8 cellular contexts compared by ENCODE assay signal in the genomic region with DNA sequence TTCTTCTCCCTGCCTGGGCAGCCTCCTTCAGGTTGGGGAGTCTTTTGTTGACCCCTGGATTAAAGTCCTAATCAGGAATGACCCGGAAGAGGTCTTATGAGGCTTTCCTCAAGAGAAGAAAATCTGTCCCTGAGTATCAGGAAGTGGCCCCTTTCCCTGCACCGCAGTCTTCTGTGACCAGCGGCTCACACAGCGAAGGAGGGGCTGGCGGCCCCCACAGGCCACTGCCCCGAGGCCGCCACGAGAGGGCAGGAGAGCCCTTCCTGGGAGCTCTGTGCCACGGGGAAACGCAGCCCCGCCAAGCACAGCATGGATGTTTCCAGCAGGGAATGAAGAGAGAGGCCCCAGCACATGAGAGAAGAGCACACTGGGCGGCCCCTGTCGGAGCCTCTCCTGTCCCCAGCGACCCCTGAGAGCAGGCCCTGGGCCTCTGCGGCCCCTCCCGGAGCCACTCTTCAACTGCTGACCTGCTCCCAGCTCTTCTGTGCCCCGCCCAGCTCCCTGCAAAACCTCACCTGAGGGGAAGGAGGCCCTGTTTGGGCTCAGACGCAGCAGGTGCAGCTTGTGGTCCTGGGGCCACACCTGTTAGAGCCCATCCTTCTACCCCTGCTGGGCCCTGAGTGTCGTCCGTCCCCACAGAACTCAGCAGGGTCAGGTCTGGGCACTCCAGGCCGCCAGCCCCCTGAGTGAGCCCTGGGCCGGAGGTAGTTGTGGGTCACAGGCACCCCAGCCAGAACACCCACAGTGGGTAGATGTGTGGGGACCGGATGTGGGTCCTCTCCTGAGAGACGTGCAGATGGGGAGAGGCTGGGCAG. TPM values are rescaled to one million over a fixed set of nuclear protein-coding genes. Genes with fewer than 3 reads are reported as not detected.
DNase-seq lines count a peak whose midpoint lies in the region; ATAC-seq and TF ChIP-seq lines count a peak whose summit lies in the region.

No MANE protein-coding gene starts in this region.

- intact Hi-C loops in Right ventricle myocardium inferior (cut with DNase I) (loop anchor here (1.0 to 5.0 kb wide), 2 partner anchors 147 to 305 kb away; no protein-coding TSS in a partner anchor), posterior cingulate gyrus (cut with DNase I) (loop anchor here (1.0 to 5.0 kb wide), 4 partner anchors 147 to 528 kb away; no protein-coding TSS in a partner anchor)

- no peaks in the 10 kb centered on the region for H3K36me3 Mint-ChIP-seq in activated naive CD8-positive, alpha-beta T cell treated with anti-CD3 and anti-CD28 coated beads, Interleukin-2, amount 10 ng/mL, durations not matched to agents 7 days and 5 days
- H3K36me3 Mint-ChIP-seq in type B pancreatic cell = peaks cover 17% of the 10 kb centered on the region

- TF ChIP-seq CTCF in GM12865 (IDR thresholded peaks at IDR 0.05; ENCODE audit: insufficient read depth, low read depth, low read length, missing control alignments) = peak; percentile 87
- peak; percentile 99 for TF ChIP-seq CTCF in type B pancreatic cell (conservative IDR thresholded peaks at IDR 0.05)

- POLR2A ChIA-PET in activated naive CD8-positive, alpha-beta T cell treated with anti-CD3 and anti-CD28 coated beads, Interleukin-2, amount 10 ng/mL, durations not matched to agents 7 days and 5 days (lab: Charles Lee) = interaction anchor here (0.8 to 1.1 kb wide), 3 partner anchors 17 to 152 kb away, joined by 3 read pairs; no protein-coding TSS in a partner anchor

- H3K4me3 Mint-ChIP-seq in activated naive CD8-positive, alpha-beta T cell treated with anti-CD3 and anti-CD28 coated beads, Interleukin-2, amount 10 ng/mL, durations not matched to agents 7 days and 5 days = peak overlapping the region; percentile 52
- H3K4me3 Mint-ChIP-seq in type B pancreatic cell = peak overlapping the region; percentile 72

- ATAC-seq in activated naive CD8-positive, alpha-beta T cell treated with anti-CD3 and anti-CD28 coated beads, Interleukin-2, amount 10 ng/mL, durations not matched to agents 7 days and 5 days (ENCODE audit: low read depth) = peak; percentile 68
- ATAC-seq in Right ventricle myocardium inferior = peak; percentile 76
- ATAC-seq in GM21786 (IDR thresholded peaks at IDR 0.05; ENCODE audit: unreplicated experiment) = no peak

- DNase-seq in GM12865 (ENCODE audit: low read depth) (peak; percentile 76), NCI-H1092 treated with DMSO at 0.1 percent for 48 hours (lab: John Stamatoyannopoulos, UW) (peak; percentile 85), SW480 (ENCODE audit: low spot score) (peak; percentile 80), Right ventricle myocardium inferior (ENCODE audit: missing footprints) (peak; percentile 92), posterior cingulate gyrus (peak; percentile 66 to 98 (median 87)), type B pancreatic cell (ENCODE audit: extremely low spot score, unreplicated experiment) (peak; percentile 92)
- DNase-seq in activated naive CD8-positive, alpha-beta T cell treated with anti-CD3 and anti-CD28 coated beads, Interleukin-2, amount 10 ng/mL, durations not matched to agents 7 days and 5 days = peak; percentile 83

- H3K27me3 Mint-ChIP-seq in activated naive CD8-positive, alpha-beta T cell treated with anti-CD3 and anti-CD28 coated beads, Interleukin-2, amount 10 ng/mL, durations not matched to agents 7 days and 5 days = peaks cover 2% of the 10 kb centered on the region
- no peaks in the 10 kb centered on the region for H3K27me3 Mint-ChIP-seq in type B pancreatic cell

- no peak overlapping the region for H3K4me3 ChIP-seq in GM12865 (ENCODE audit: low read depth, low read length)

- peaks cover 13% of the 10 kb centered on the region for H3K4me1 Mint-ChIP-seq in activated naive CD8-positive, alpha-beta T cell treated with anti-CD3 and anti-CD28 coated beads, Interleukin-2, amount 10 ng/mL, durations not matched to agents 7 days and 5 days
- peaks cover 56% of the 10 kb centered on the region for H3K4me1 Mint-ChIP-seq in type B pancreatic cell (ENCODE audit: unreplicated experiment)

- H3K27ac Mint-ChIP-seq in activated naive CD8-positive, alpha-beta T cell treated with anti-CD3 and anti-CD28 coated beads, Interleukin-2, amount 10 ng/mL, durations not matched to agents 7 days and 5 days = peak overlapping the region; percentile 70
- H3K27ac Mint-ChIP-seq in type B pancreatic cell = peak overlapping the region; percentile 68

- no peaks in the 10 kb centered on the region for H3K9me3 Mint-ChIP-seq in activated naive CD8-positive, alpha-beta T cell treated with anti-CD3 and anti-CD28 coated beads, Interleukin-2, amount 10 ng/mL, durations not matched to agents 7 days and 5 days
- no peaks in the 10 kb centered on the region for H3K9me3 Mint-ChIP-seq in type B pancreatic cell

RNA-seq across cellular contexts. Expression of gene POFUT2, which starts 4.9 kb away (rescaled TPM):
- 10 to 100 TPM; 26.0 to 27.0 TPM for total RNA-seq in activated naive CD8-positive, alpha-beta T cell treated with anti-CD3 and anti-CD28 coated beads, Interleukin-2, amount 10 ng/mL, durations not matched to agents 7 days and 5 days
- total RNA-seq in Right ventricle myocardium inferior (16.9 TPM), type B pancreatic cell (ENCODE audit: low replicate concordance) (42.5 and 52.8 TPM in 2 replicates)
